Comparison of ENCODE assay signal across 8 cellular contexts in the genomic region with DNA sequence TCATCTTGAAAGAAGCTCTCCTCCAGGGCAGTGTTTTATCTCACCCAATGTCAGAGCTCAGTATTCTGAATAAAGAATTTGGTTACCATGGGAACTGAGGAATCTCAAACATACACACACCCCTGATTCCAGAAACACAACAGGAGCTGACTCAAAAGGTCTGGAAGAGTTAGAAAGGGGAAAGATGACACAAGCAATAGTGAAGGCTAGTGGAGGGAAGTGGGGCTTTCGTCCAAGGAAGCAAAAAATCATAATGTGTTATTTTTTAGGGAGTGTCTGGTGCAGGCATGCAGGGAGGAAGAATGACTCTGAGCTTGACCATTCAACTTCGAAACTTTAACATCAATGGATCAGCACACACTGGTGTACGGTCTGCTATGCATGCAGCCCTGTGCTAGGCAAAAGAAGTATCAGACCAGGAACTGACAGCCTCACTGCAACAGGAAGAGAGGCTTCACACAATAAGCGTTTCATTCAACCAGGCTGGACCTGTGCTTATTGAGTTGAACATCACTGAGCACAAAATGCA. TPM values are rescaled to one million over a fixed set of nuclear protein-coding genes. Genes with fewer than 3 reads are reported as not detected.
A peak's percentile ranks its signal among the peaks of the same experiment; 100 is the strongest.
DNase-seq lines count a peak whose midpoint lies in the region; ATAC-seq lines count a peak whose summit lies in the region.

No MANE protein-coding gene starts in this region.

- ATAC-seq in left cardiac atrium (peak; percentile 49 to 88), sciatic nerve (peak; percentile 86), GM21390 (IDR thresholded peaks at IDR 0.05; ENCODE audit: unreplicated experiment) (no peak)
- no peak for ATAC-seq in stimulated activated effector memory CD8-positive, alpha-beta T cell treated with anti-CD3 and anti-CD28 coated beads, Interleukin-12 subunit alpha, Interleukin-12 subunit beta, amount 100 ng/mL, for 72 hours
- ATAC-seq in naive thymus-derived CD8-positive, alpha-beta T cell, result no peak

- intact Hi-C loops in left cardiac atrium (cut with DNase I) (loop anchor here (5.0 kb wide), 2 partner anchors 62 to 142 kb away; no protein-coding TSS in a partner anchor), sciatic nerve (cut with DNase I) (loop anchor here (5.0 kb wide), 1 partner anchor 67 kb away; no protein-coding TSS in a partner anchor)

- no peak overlapping the region for H3K27ac Mint-ChIP-seq in stimulated activated effector memory CD8-positive, alpha-beta T cell treated with anti-CD3 and anti-CD28 coated beads, Interleukin-12 subunit alpha, Interleukin-12 subunit beta, amount 100 ng/mL, for 72 hours
- H3K27ac Mint-ChIP-seq in naive thymus-derived CD8-positive, alpha-beta T cell, result no peak overlapping the region

- H3K27me3 Mint-ChIP-seq in naive thymus-derived CD8-positive, alpha-beta T cell, result no peaks in the 10 kb centered on the region

- POLR2A ChIA-PET in naive thymus-derived CD8-positive, alpha-beta T cell (lab: Charles Lee), result interaction anchor here (0.7 kb wide), 1 partner anchor 1073 kb away, joined by 3 read pairs; no protein-coding TSS in a partner anchor

- H3K4me3 Mint-ChIP-seq in stimulated activated effector memory CD8-positive, alpha-beta T cell treated with anti-CD3 and anti-CD28 coated beads, Interleukin-12 subunit alpha, Interleukin-12 subunit beta, amount 100 ng/mL, for 72 hours, result no peak overlapping the region
- no peak overlapping the region for H3K4me3 Mint-ChIP-seq in naive thymus-derived CD8-positive, alpha-beta T cell

- no peaks in the 10 kb centered on the region for H3K4me1 Mint-ChIP-seq in stimulated activated effector memory CD8-positive, alpha-beta T cell treated with anti-CD3 and anti-CD28 coated beads, Interleukin-12 subunit alpha, Interleukin-12 subunit beta, amount 100 ng/mL, for 72 hours
- H3K4me1 Mint-ChIP-seq in naive thymus-derived CD8-positive, alpha-beta T cell, result peaks cover 0 to 2% (median 0%) of the 10 kb centered on the region in 4 donors

- DNase-seq in GM04503 (ENCODE audit: low read depth) (peak; percentile 99), astrocyte of the hippocampus (ENCODE audit: low read depth, low spot score) (peak; percentile 88), left cardiac atrium (peak; percentile 43), sciatic nerve (ENCODE audit: low spot score) (no peak), putamen (ENCODE audit: low spot score) (no peak)
- DNase-seq in stimulated activated effector memory CD8-positive, alpha-beta T cell treated with anti-CD3 and anti-CD28 coated beads, Interleukin-12 subunit alpha, Interleukin-12 subunit beta, amount 100 ng/mL, for 72 hours (ENCODE audit: low spot score in 2 of 2), result no peak
- no peak for DNase-seq in naive thymus-derived CD8-positive, alpha-beta T cell

- H3K36me3 Mint-ChIP-seq in stimulated activated effector memory CD8-positive, alpha-beta T cell treated with anti-CD3 and anti-CD28 coated beads, Interleukin-12 subunit alpha, Interleukin-12 subunit beta, amount 100 ng/mL, for 72 hours, result peaks cover 10% of the 10 kb centered on the region
- H3K36me3 Mint-ChIP-seq in naive thymus-derived CD8-positive, alpha-beta T cell, result peaks cover 5 to 39% (median 13%) of the 10 kb centered on the region in 3 donors

- no peaks in the 10 kb centered on the region for H3K9me3 Mint-ChIP-seq in stimulated activated effector memory CD8-positive, alpha-beta T cell treated with anti-CD3 and anti-CD28 coated beads, Interleukin-12 subunit alpha, Interleukin-12 subunit beta, amount 100 ng/mL, for 72 hours
- H3K9me3 Mint-ChIP-seq in naive thymus-derived CD8-positive, alpha-beta T cell, result peaks cover 0 to under 1% (median 0%) of the 10 kb centered on the region in 9 donors

RNA-seq across cellular contexts. Expression of gene HEBP1, which starts 20.3 kb away (rescaled TPM):
- 10 to 100 TPM; 57.5 to 65.1 TPM for total RNA-seq in left cardiac atrium
- total RNA-seq in sciatic nerve, result 67.8 TPM
- 10 to 100 TPM in 1 of 2 experiments, 1 to 10 TPM in 1; 9.8 to 13.1 TPM for total RNA-seq in naive thymus-derived CD8-positive, alpha-beta T cell
- polyA plus RNA-seq in naive thymus-derived CD8-positive, alpha-beta T cell, result 10 to 100 TPM; 23.3 to 40.2 (median 25.8) TPM

RNA-seq across cellular contexts. Expression of gene GPRC5D, which starts 27.8 kb away (rescaled TPM):
- total RNA-seq in left cardiac atrium, result not detected
- total RNA-seq in sciatic nerve, result not detected
- not detected for total RNA-seq in naive thymus-derived CD8-positive, alpha-beta T cell
- under 1 TPM in 1 of 3 donors, not detected in 2; 0.43 TPM for polyA plus RNA-seq in naive thymus-derived CD8-positive, alpha-beta T cell

Comparison
In these comparisons a context has a peak if more than half of its experiments do, and no peak if none do; other contexts are left out.
1. DNase-seq: peak in GM04503 (single experiment), astrocyte of the hippocampus (single experiment) and left cardiac atrium (single experiment); none in sciatic nerve (single experiment), stimulated activated effector memory CD8-positive, alpha-beta T cell treated with anti-CD3 and anti-CD28 coated beads, Interleukin-12 subunit alpha, Interleukin-12 subunit beta, amount 100 ng/mL, for 72 hours (0 of 2), putamen (single experiment) and naive thymus-derived CD8-positive, alpha-beta T cell (0 of 10).
2. ATAC-seq: peak in left cardiac atrium (2 of 2) and sciatic nerve (single experiment); none in stimulated activated effector memory CD8-positive, alpha-beta T cell treated with anti-CD3 and anti-CD28 coated beads, Interleukin-12 subunit alpha, Interleukin-12 subunit beta, amount 100 ng/mL, for 72 hours (single experiment), GM21390 (single experiment) and naive thymus-derived CD8-positive, alpha-beta T cell (0 of 2).